Comparison of ENCODE assay signal across 25 cellular contexts in the genomic region with DNA sequence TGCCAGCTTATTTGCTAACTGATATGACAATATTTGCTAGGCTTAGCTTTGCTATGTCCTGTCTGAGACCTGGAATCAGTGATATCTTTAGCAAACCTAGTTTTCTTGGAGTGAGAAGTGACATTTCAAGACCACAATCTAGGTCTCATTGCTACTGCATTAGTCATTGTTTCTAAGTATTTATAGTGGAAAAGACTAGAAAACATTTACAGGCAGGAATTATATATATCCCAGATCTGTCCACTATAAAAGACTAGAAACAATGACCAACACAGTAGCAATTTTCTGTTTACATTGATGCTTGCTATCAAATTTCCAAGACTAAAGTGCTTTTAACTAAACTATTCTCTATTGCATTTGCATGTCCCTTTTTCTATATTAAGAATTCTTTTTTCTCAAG. TPM values are rescaled to one million over a fixed set of nuclear protein-coding genes. Genes with fewer than 3 reads are reported as not detected.
DNase-seq lines count a peak whose midpoint lies in the region; FAIRE-seq and TF ChIP-seq lines count a peak whose summit lies in the region.
"Had no signal": no experiment of that assay in that cellular context is flagged by ENCODE, and none has a peak within 500 bp of the region (broad histone marks: within the 10 kb centered on the region; RNA-seq: fewer than 3 reads in every experiment).

No MANE protein-coding gene starts in this region.

- H3K4me2 ChIP-seq in mesenchymal stem cell (ENCODE audit: low read length, poor library complexity, severe bottlenecking), result no peak overlapping the region

- H3K4ac ChIP-seq in mesenchymal stem cell (ENCODE audit: low read depth in 1 of 2, low read length in 2 of 2), result no peak overlapping the region

- H3K27me3 ChIP-seq in mesenchymal stem cell (ENCODE audit: control insufficient read depth in 1 of 2, insufficient read depth in 1 of 2, low read length in 2 of 2), result no peaks in the 10 kb centered on the region
- no peaks in the 10 kb centered on the region for H3K27me3 ChIP-seq in small intestine (ENCODE audit: control insufficient read depth in 2 of 2, insufficient read depth in 2 of 2, low read length in 2 of 2)
- H3K27me3 ChIP-seq: esophagus muscularis mucosa, MG63, spleen had no signal

- H3K9ac ChIP-seq in mesenchymal stem cell (ENCODE audit: low read length), result no peak overlapping the region

- no peak overlapping the region for H4K91ac ChIP-seq in mesenchymal stem cell (ENCODE audit: low read length)

- no peak overlapping the region for H2BK5ac ChIP-seq in mesenchymal stem cell (ENCODE audit: low read depth, low read length, poor library complexity, severe bottlenecking)

- H3K23ac ChIP-seq in mesenchymal stem cell (ENCODE audit: low read length in 2 of 2), result no peak overlapping the region

- no peak overlapping the region for H2BK12ac ChIP-seq in mesenchymal stem cell (ENCODE audit: low read length in 2 of 2)

- no peak overlapping the region for H3K18ac ChIP-seq in mesenchymal stem cell (ENCODE audit: low read depth in 1 of 2, low read length in 2 of 2)

- H3K14ac ChIP-seq in mesenchymal stem cell (ENCODE audit: low read length in 2 of 2), result no peak overlapping the region

- H2BK15ac ChIP-seq in mesenchymal stem cell (ENCODE audit: low read depth, poor library complexity, severe bottlenecking), result no peak overlapping the region

- no peak overlapping the region for H4K8ac ChIP-seq in mesenchymal stem cell (ENCODE audit: low read length)

- H3K79me1 ChIP-seq in mesenchymal stem cell (replicated peaks; ENCODE audit: low read length, poor library complexity, severe bottlenecking), result no peaks in the 10 kb centered on the region

- peak; percentile 60 for DNase-seq in H4 (ENCODE audit: low spot score)
- DNase-seq in OCI-M1 (lab: John Stamatoyannopoulos, UW), result peak; percentile 46
- DNase-seq in choroid plexus epithelial cell (ENCODE audit: low read depth), result peak; percentile 66
- DNase-seq in mesenchymal stem cell, result peak; percentile 68
- DNase-seq in SK-N-DZ (ENCODE audit: low spot score), result no peak
- DNase-seq in AG08395 (ENCODE audit: low spot score), result no peak
- no peak for DNase-seq in stimulated activated CD8-positive, alpha-beta memory T cell treated with anti-CD3 and anti-CD28 coated beads, Interleukin-4, amount 100 ng/mL, for 48 hours
- no peak for DNase-seq in small intestine
- DNase-seq: activated CD4-positive, alpha-beta T cell treated with anti-CD3 and anti-CD28 coated beads, Interleukin-2, amount 50 U/mL, for 48 hours; activated gamma-delta T cell treated with Interleukin-2 at 50 U/mL for 16 hours; amygdala; CD4-positive, CD25-positive, alpha-beta regulatory T cell; effector CD4-positive, alpha-beta T cell; MG63; NCI-H187; NCI-H748 treated with DMSO at 0.1 percent for 48 hours; posterior cingulate gyrus; SIG-M5; spleen; stimulated activated CD4-positive, alpha-beta T cell treated with anti-CD3 and anti-CD28 coated beads, Interleukin-4, amount 100 ng/mL, for 24 hours had no signal

- no peaks in the 10 kb centered on the region for H3K4me1 ChIP-seq in mesenchymal stem cell (ENCODE audit: control insufficient read depth, insufficient read depth, low read depth, low read length)
- H3K4me1 ChIP-seq in small intestine (ENCODE audit: control insufficient read depth in 2 of 2, insufficient read depth in 1 of 2, low read depth in 1 of 2, low read length in 1 of 2), result no peaks in the 10 kb centered on the region
- H3K4me1 ChIP-seq: esophagus muscularis mucosa had no signal

- no peaks in the 10 kb centered on the region for H3K36me3 ChIP-seq in mesenchymal stem cell (ENCODE audit: control insufficient read depth in 1 of 2, insufficient read depth in 2 of 2, low read depth in 1 of 2, low read length in 2 of 2)
- no peaks in the 10 kb centered on the region for H3K36me3 ChIP-seq in small intestine (ENCODE audit: control insufficient read depth in 2 of 2, insufficient read depth in 2 of 2, low read length in 2 of 2)
- H3K36me3 ChIP-seq: esophagus muscularis mucosa, MG63, spleen had no signal

- no peak for TF ChIP-seq CTCF in choroid plexus epithelial cell (conservative IDR thresholded peaks at IDR 0.05; ENCODE audit: low read depth, low read length)

- FAIRE-seq in small intestine (lab: Jason Lieb, UNC), result no peak
- FAIRE-seq: GM19239, H1 had no signal

- H2AFZ ChIP-seq in mesenchymal stem cell (ENCODE audit: low read depth, low read length), result no peak overlapping the region

- H3K4me3 ChIP-seq in choroid plexus epithelial cell (ENCODE audit: low read depth, low read length) (no peak overlapping the region), mesenchymal stem cell (ENCODE audit: insufficient read depth in 1 of 2, low read depth in 1 of 2, low read length in 2 of 2) (no peak overlapping the region), small intestine (ENCODE audit: low read depth in 1 of 2, low read length in 2 of 2) (no peak overlapping the region)
- H3K4me3 ChIP-seq: esophagus muscularis mucosa, MG63, spleen had no signal

- H2AK5ac ChIP-seq in mesenchymal stem cell (ENCODE audit: low read length, severe bottlenecking), result no peak overlapping the region

- H3K27ac ChIP-seq in mesenchymal stem cell (ENCODE audit: low read length, poor library complexity, severe bottlenecking), result no peak overlapping the region
- no peak overlapping the region for H3K27ac ChIP-seq in small intestine (ENCODE audit: low read depth in 1 of 2, low read length in 1 of 2)
- H3K27ac ChIP-seq: esophagus muscularis mucosa, spleen had no signal

- no peak overlapping the region for H2BK120ac ChIP-seq in mesenchymal stem cell (ENCODE audit: low read depth, low read length)

- H3K9me3 ChIP-seq in mesenchymal stem cell (ENCODE audit: control insufficient read depth, low read length) (no peaks in the 10 kb centered on the region), small intestine (ENCODE audit: control insufficient read depth, low read depth) (no peaks in the 10 kb centered on the region)
- H3K9me3 ChIP-seq: esophagus muscularis mucosa, MG63, spleen had no signal

RNA-seq across cellular contexts. Expression of a gene that starts 5.0 kb away (rescaled TPM):
- total RNA-seq in H4 (2014; rRNA removed; shearing (Covaris generic)), result 11.9 and 19.3 TPM in 2 replicates
- polyA plus RNA-seq in mesenchymal stem cell (2013, experiment 1 of 2), result 2.0 TPM
- 1.9 TPM for polyA plus RNA-seq in mesenchymal stem cell (2013, experiment 2 of 2)
- polyA plus RNA-seq in SK-N-DZ (2014; cell fraction: cytosol; rRNA removed), result not detected in 2 replicates
- not detected in 2 replicates for polyA plus RNA-seq in SK-N-DZ (2014; cell fraction: nucleus; rRNA removed)
- polyA plus RNA-seq in small intestine, result 1 to 10 TPM in 1 of 3 donors, under 1 TPM in 2; 0.48 to 4.9 (median 0.67) TPM
- total RNA-seq: H1, WTC11 had no signal
- polyA plus RNA-seq: H1, neural cell had no signal

Comparison
In these comparisons a context has a peak if more than half of its experiments do, and no peak if none do; other contexts are left out.
1. DNase-seq: peak in H4 (single experiment), OCI-M1 (single experiment), choroid plexus epithelial cell (single experiment) and mesenchymal stem cell (single experiment); none in SK-N-DZ (single experiment), AG08395 (single experiment), stimulated activated CD8-positive, alpha-beta memory T cell treated with anti-CD3 and anti-CD28 coated beads, Interleukin-4, amount 100 ng/mL, for 48 hours (single experiment) and small intestine (single experiment).